Comparison of ENCODE assay signal across 17 cellular contexts in the genomic region with DNA sequence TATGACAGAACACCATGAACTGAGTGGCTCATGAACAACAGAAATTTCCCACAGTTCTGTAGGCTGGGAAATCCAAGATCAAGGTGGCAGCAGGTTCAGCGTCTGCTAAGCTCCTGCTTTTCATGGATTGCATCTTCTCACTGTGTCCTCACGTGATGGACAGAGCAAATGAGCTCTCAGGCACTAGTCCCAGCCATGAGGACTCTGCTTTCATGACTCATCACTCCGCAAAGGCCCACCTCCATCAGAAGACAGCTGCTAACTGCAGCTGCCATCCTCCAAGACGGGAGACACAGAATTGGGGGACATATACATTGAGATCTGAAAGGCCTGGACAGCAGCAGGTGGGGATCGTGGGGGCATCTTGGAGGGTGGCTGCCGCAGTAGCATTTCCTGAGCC. TPM values are rescaled to one million over a fixed set of nuclear protein-coding genes. Genes with fewer than 3 reads are reported as not detected.
DNase-seq lines count a peak whose midpoint lies in the region; ATAC-seq and TF ChIP-seq lines count a peak whose summit lies in the region.
"Had no signal": no experiment of that assay in that cellular context is flagged by ENCODE, and none has a peak within 500 bp of the region (broad histone marks: within the 10 kb centered on the region; RNA-seq: fewer than 3 reads in every experiment).

No MANE protein-coding gene starts in this region.

- peaks cover 29% of the 10 kb centered on the region for H3K4me1 Mint-ChIP-seq in activated CD4-positive, alpha-beta memory T cell treated with anti-CD3 and anti-CD28 coated beads, Interleukin-2, amount 10 ng/mL, durations not matched to agents 7 days and 5 days

- no peaks in the 10 kb centered on the region for H3K36me3 Mint-ChIP-seq in activated CD4-positive, alpha-beta memory T cell treated with anti-CD3 and anti-CD28 coated beads, Interleukin-2, amount 10 ng/mL, durations not matched to agents 7 days and 5 days (ENCODE audit: low read depth)

- H3K4me3 Mint-ChIP-seq in activated CD4-positive, alpha-beta memory T cell treated with anti-CD3 and anti-CD28 coated beads, Interleukin-2, amount 10 ng/mL, durations not matched to agents 7 days and 5 days: no peak overlapping the region

- POLR2A ChIA-PET in activated CD4-positive, alpha-beta memory T cell treated with anti-CD3 and anti-CD28 coated beads, Interleukin-2, amount 10 ng/mL, durations not matched to agents 7 days and 5 days (lab: Charles Lee): no interaction called here

- no peak for TF ChIP-seq CTCF in fibroblast of mammary gland (conservative IDR thresholded peaks at IDR 0.05; ENCODE audit: control insufficient read depth, insufficient read depth, low read depth, low read length)

- DNase-seq in AG20443 (ENCODE audit: low spot score): peak; percentile 32
- DNase-seq in HT1080 (ENCODE audit: low read depth): peak; percentile 35
- peak; percentile 5 for DNase-seq in RPMI8226
- peak; percentile 21 for DNase-seq in fibroblast of mammary gland (ENCODE audit: low read depth)
- no peak for DNase-seq in stimulated activated CD4-positive, alpha-beta T cell treated with anti-CD3 and anti-CD28 coated beads, Interleukin-2, amount 100 ng/mL, for 24 hours
- DNase-seq in activated CD4-positive, alpha-beta memory T cell treated with anti-CD3 and anti-CD28 coated beads, Interleukin-2, amount 10 ng/mL, durations not matched to agents 7 days and 5 days: no peak
- DNase-seq: BE2C, GDM1, KG1, NCI-H1048, NCI-H1417 treated with DMSO at 0.1 percent for 48 hours, NCI-H187, NCI-H2107, NCI-H69, SIG-M5 had no signal

- no peaks in the 10 kb centered on the region for H3K9me3 Mint-ChIP-seq in activated CD4-positive, alpha-beta memory T cell treated with anti-CD3 and anti-CD28 coated beads, Interleukin-2, amount 10 ng/mL, durations not matched to agents 7 days and 5 days

- peaks cover 13% of the 10 kb centered on the region for H3K27me3 Mint-ChIP-seq in activated CD4-positive, alpha-beta memory T cell treated with anti-CD3 and anti-CD28 coated beads, Interleukin-2, amount 10 ng/mL, durations not matched to agents 7 days and 5 days

- no peak overlapping the region for H3K27ac Mint-ChIP-seq in activated CD4-positive, alpha-beta memory T cell treated with anti-CD3 and anti-CD28 coated beads, Interleukin-2, amount 10 ng/mL, durations not matched to agents 7 days and 5 days

- CTCF ChIA-PET in activated CD4-positive, alpha-beta memory T cell treated with anti-CD3 and anti-CD28 coated beads, Interleukin-2, amount 10 ng/mL, durations not matched to agents 7 days and 5 days (lab: Charles Lee): no interaction called here

- no peak overlapping the region for H3K4me3 ChIP-seq in fibroblast of mammary gland (ENCODE audit: control insufficient read depth, low read depth, low read length)

- ATAC-seq in GM18502 (IDR thresholded peaks at IDR 0.05; ENCODE audit: poor library complexity, unreplicated experiment) (no peak), HG03108 (IDR thresholded peaks at IDR 0.05; ENCODE audit: unreplicated experiment) (no peak)

RNA-seq across cellular contexts. Expression of a gene that starts 44.4 kb away (rescaled TPM):
- total RNA-seq in HT1080 (2014; rRNA removed; shearing (Covaris generic)): 4.6 and 7.7 TPM in 2 replicates
- 1.6 and 2.5 TPM in 2 replicates for polyA plus RNA-seq in HT1080 (2015; cell fraction: cytosol; rRNA removed)
- polyA plus RNA-seq in HT1080 (2015; cell fraction: nucleus; rRNA removed): 5.6 and 19.6 TPM in 2 replicates
- 10 to 100 TPM; 55.4 to 59.2 TPM for total RNA-seq in activated CD4-positive, alpha-beta memory T cell treated with anti-CD3 and anti-CD28 coated beads, Interleukin-2, amount 10 ng/mL, durations not matched to agents 7 days and 5 days

Comparison
In these comparisons a context has a peak if more than half of its experiments do, and no peak if none do; other contexts are left out.
1. DNase-seq: peak in AG20443 (single experiment), HT1080 (single experiment), RPMI8226 (single experiment) and fibroblast of mammary gland (single experiment); none in stimulated activated CD4-positive, alpha-beta T cell treated with anti-CD3 and anti-CD28 coated beads, Interleukin-2, amount 100 ng/mL, for 24 hours (0 of 2) and activated CD4-positive, alpha-beta memory T cell treated with anti-CD3 and anti-CD28 coated beads, Interleukin-2, amount 10 ng/mL, durations not matched to agents 7 days and 5 days (single experiment).